In genomic region chr17:17873450-17873991, GRCh38 we compare ENCODE assay signal across 18 cellular contexts. TPM values are rescaled to one million over a fixed set of nuclear protein-coding genes. Genes with fewer than 3 reads are reported as not detected.
A peak's percentile ranks its signal among the peaks of the same experiment; 100 is the strongest.
DNase-seq lines count a peak whose midpoint lies in the region; ATAC-seq and TF ChIP-seq lines count a peak whose summit lies in the region.
"Had no signal": no experiment of that assay in that cellular context is flagged by ENCODE, and none has a peak within 500 bp of the region (broad histone marks: within the 10 kb centered on the region; RNA-seq: fewer than 3 reads in every experiment).

No MANE protein-coding gene starts in this region.

- ATAC-seq in GM19397 (IDR thresholded peaks at IDR 0.05; ENCODE audit: unreplicated experiment) (no peak), GM23338 (no peak), GM21786 (IDR thresholded peaks at IDR 0.05; ENCODE audit: unreplicated experiment) (no peak)
- ATAC-seq: GM12878, HepG2, Panc1, Right ventricle myocardium inferior had no signal

- no peak overlapping the region for H4K91ac ChIP-seq in mesenchymal stem cell (ENCODE audit: low read length)

- no peak overlapping the region; the same call in 1 of the 2 replicates for H3K4me3 Mint-ChIP-seq in HFFc6
- no peak overlapping the region for H3K4me3 Mint-ChIP-seq in GM23338

- H3K4ac ChIP-seq in mesenchymal stem cell (ENCODE audit: low read depth in 1 of 2, low read length in 2 of 2) = no peak overlapping the region

- no peaks in the 10 kb centered on the region for H3K27me3 ChIP-seq in adrenal gland
- no peaks in the 10 kb centered on the region for H3K27me3 ChIP-seq in mesenchymal stem cell (ENCODE audit: control insufficient read depth in 1 of 2, insufficient read depth in 1 of 2, low read length in 2 of 2)
- no peaks in the 10 kb centered on the region for H3K27me3 ChIP-seq in GM23338 (ENCODE audit: insufficient read depth)

- WGBS in adrenal gland, 4 donors = 59 to 76% (median 63%) methylated on average over 7 to 8 of the region's 8 CpGs
- 81% methylated on average over 5 of the region's 8 CpGs for WGBS in mesenchymal stem cell

- intact Hi-C loops in adrenal gland (cut with DNase I) = no loop called here

- H3K14ac ChIP-seq in mesenchymal stem cell (ENCODE audit: low read length in 2 of 2) = no peak overlapping the region

- H3K4me1 ChIP-seq in adrenal gland (replicated peaks in 1 of 2) (peaks cover 28 to 66% of the 10 kb centered on the region in 2 donors), mesenchymal stem cell (ENCODE audit: control insufficient read depth, insufficient read depth, low read depth, low read length) (peaks cover 28% of the 10 kb centered on the region), GM23338 (ENCODE audit: insufficient read depth) (peaks cover 16% of the 10 kb centered on the region)

- H3K27ac Mint-ChIP-seq in HFFc6 = peak overlapping the region; percentile 41; the same call in 1 of the 2 replicates
- no peak overlapping the region for H3K27ac Mint-ChIP-seq in GM23338

- H3K9me3 Mint-ChIP-seq in HFFc6 = no peaks in the 10 kb centered on the region
- no peaks in the 10 kb centered on the region for H3K9me3 Mint-ChIP-seq in GM23338

- H2BK15ac ChIP-seq in mesenchymal stem cell (ENCODE audit: low read depth, poor library complexity, severe bottlenecking) = no peak overlapping the region

- H3K4me3 ChIP-seq in adrenal gland = no peak overlapping the region
- no peak overlapping the region for H3K4me3 ChIP-seq in mesenchymal stem cell (ENCODE audit: insufficient read depth in 1 of 2, low read depth in 1 of 2, low read length in 2 of 2)
- no peak overlapping the region for H3K4me3 ChIP-seq in GM23338
- H3K4me3 ChIP-seq: GM12878, GM23248, SK-N-MC had no signal

- H3K36me3 Mint-ChIP-seq in HFFc6 (ENCODE audit: low read depth) (peaks cover 28% of the 10 kb centered on the region), GM23338 (ENCODE audit: low read depth) (no peaks in the 10 kb centered on the region)

- no peak overlapping the region for H3K4me2 ChIP-seq in mesenchymal stem cell (ENCODE audit: low read length, poor library complexity, severe bottlenecking)
- no peak overlapping the region for H3K4me2 ChIP-seq in GM23338

- peaks cover 5% of the 10 kb centered on the region; the same call in 1 of the 2 replicates for H3K27me3 Mint-ChIP-seq in HFFc6 (ENCODE audit: insufficient read depth)
- peaks cover 13% of the 10 kb centered on the region for H3K27me3 Mint-ChIP-seq in GM23338 (ENCODE audit: insufficient read depth, low read depth, poor library complexity)

- no peak overlapping the region for H2AFZ ChIP-seq in mesenchymal stem cell (ENCODE audit: low read depth, low read length)
- H2AFZ ChIP-seq in GM23338 = no peak overlapping the region
- H2AFZ ChIP-seq: GM23248 had no signal

- DNase-seq in HFFc6 (no peak), adrenal gland (no peak), mesenchymal stem cell (no peak), GM23338 (ENCODE audit: low spot score) (no peak)
- DNase-seq: GDM1, GM23248, NCI-H1048, NCI-H146, NCI-H2081 treated with DMSO at 0.1 percent for 48 hours, NCI-H524 had no signal

- peaks cover 46% of the 10 kb centered on the region for H3K4me1 Mint-ChIP-seq in HFFc6 (ENCODE audit: low read depth)
- peaks cover 38% of the 10 kb centered on the region for H3K4me1 Mint-ChIP-seq in GM23338

- TF ChIP-seq POLR2A in adrenal gland (IDR thresholded peaks at IDR 0.05) = no peak

- no peak overlapping the region for H3K23ac ChIP-seq in mesenchymal stem cell (ENCODE audit: low read length in 2 of 2)

- TF ChIP-seq CTCF in HFFc6 (IDR thresholded peaks at IDR 0.05) = no peak
- TF ChIP-seq CTCF in adrenal gland (IDR thresholded peaks at IDR 0.05) = no peak
- TF ChIP-seq CTCF in GM23338 (conservative IDR thresholded peaks at IDR 0.05; ENCODE audit: low read depth in 2 of 2) = no peak

- no peak overlapping the region for H2AK5ac ChIP-seq in mesenchymal stem cell (ENCODE audit: low read length, severe bottlenecking)

- H3K27ac ChIP-seq in adrenal gland = peak overlapping the region in 3 of 5 donors; percentile 37 to 93 (median 47)
- no peak overlapping the region for H3K27ac ChIP-seq in mesenchymal stem cell (ENCODE audit: low read length, poor library complexity, severe bottlenecking)
- H3K27ac ChIP-seq in temporal lobe (ENCODE audit: low read depth, low read length) = peak overlapping the region; percentile 40
- H3K27ac ChIP-seq in GM23338 (ENCODE audit: low read depth) = no peak overlapping the region
- H3K27ac ChIP-seq: GM23248, SK-N-MC had no signal

- H3K36me3 ChIP-seq in adrenal gland (replicated peaks in 1 of 2) (peaks cover 0 to 15% of the 10 kb centered on the region in 2 donors), mesenchymal stem cell (ENCODE audit: control insufficient read depth in 1 of 2, insufficient read depth in 2 of 2, low read depth in 1 of 2, low read length in 2 of 2) (peaks cover 25 to 43% of the 10 kb centered on the region in 2 experiments), GM23338 (ENCODE audit: insufficient read depth) (no peaks in the 10 kb centered on the region)

- H2BK120ac ChIP-seq in mesenchymal stem cell (ENCODE audit: low read depth, low read length) = no peak overlapping the region

- peaks cover 4% of the 10 kb centered on the region for H3K79me1 ChIP-seq in mesenchymal stem cell (replicated peaks; ENCODE audit: low read length, poor library complexity, severe bottlenecking)

- H3F3A ChIP-seq in GM23338 (replicated peaks; ENCODE audit: low read depth) = peaks cover 7% of the 10 kb centered on the region

- no peak overlapping the region for H2BK5ac ChIP-seq in mesenchymal stem cell (ENCODE audit: low read depth, low read length, poor library complexity, severe bottlenecking)

- H4K8ac ChIP-seq in mesenchymal stem cell (ENCODE audit: low read length) = no peak overlapping the region

- no peaks in the 10 kb centered on the region for H3K79me2 ChIP-seq in GM23338 (replicated peaks; ENCODE audit: insufficient read depth)

- H4K20me1 ChIP-seq in GM23338 (replicated peaks; ENCODE audit: insufficient read depth) = no peaks in the 10 kb centered on the region; the same call in 1 of the 2 replicates

- H3K9me2 ChIP-seq in GM23338 (ENCODE audit: insufficient read depth) = no peaks in the 10 kb centered on the region

- no peaks in the 10 kb centered on the region for H3K9me3 ChIP-seq in adrenal gland (replicated peaks in 1 of 3)
- H3K9me3 ChIP-seq in mesenchymal stem cell (ENCODE audit: control insufficient read depth, low read length) = peaks cover 3% of the 10 kb centered on the region

- H3K9ac ChIP-seq in mesenchymal stem cell (ENCODE audit: low read length) = no peak overlapping the region
- H3K9ac ChIP-seq: GM23248 had no signal

- H2BK12ac ChIP-seq in mesenchymal stem cell (ENCODE audit: low read length in 2 of 2) = no peak overlapping the region

- peak overlapping the region; percentile 40 to 73 for H3K18ac ChIP-seq in mesenchymal stem cell (ENCODE audit: low read depth in 1 of 2, low read length in 2 of 2)

TF ChIP-seq in GM23338, 12 proteins besides CTCF, POLR2A, EP300 and RAD21 (continues in another document):
- no peak for TF ChIP-seq EZH2phosphoT487 (IDR thresholded peaks at IDR 0.05; ENCODE audit: unreplicated experiment)

RNA-seq across cellular contexts. Expression of gene SREBF1, which starts 36.7 kb away (rescaled TPM):
- total RNA-seq in HFFc6 (2021; fragmentation: NEBNext Ultra II Directional; extraction: Animal tissue kit (Norgen Biotek cat#: 25700)) = 10 to 100 TPM; 34.9 to 51.7 (median 40.5) TPM
- 100 to 1,000 TPM; 403 to 850 (median 667) TPM for total RNA-seq in adrenal gland
- polyA plus RNA-seq in adrenal gland = 100 to 1,000 TPM; 298 to 818 (median 483) TPM
- polyA plus RNA-seq in mesenchymal stem cell (2013, experiment 1 of 2) = 89.9 TPM
- 89.1 TPM for polyA plus RNA-seq in mesenchymal stem cell (2013, experiment 2 of 2)
- 13.3 TPM for total RNA-seq in temporal lobe
- 77.7 and 85.3 TPM in 2 replicates for total RNA-seq in GM23338 (2014; rRNA removed; shearing (Covaris generic))
- polyA plus RNA-seq in GM23338 (2016; fragmentation: Nextera tagmentation; extraction: Ambion mirVana) = 39.6 and 43.7 TPM in 2 replicates

Comparison
In these comparisons a context has a peak if more than half of its experiments do, and no peak if none do; other contexts are left out.
1. H3K27ac ChIP-seq: peak in adrenal gland (3 of 5) and temporal lobe (single experiment); none in mesenchymal stem cell (single experiment) and GM23338 (single experiment).